In genomic region chr6:4379958-4380357, GRCh38 we compare ENCODE assay signal across 26 cellular contexts.
"Had no signal": no experiment of that assay in that cellular context is flagged by ENCODE, and none has a peak within 500 bp of the region (broad histone marks: within the 10 kb centered on the region; RNA-seq: fewer than 3 reads in every experiment).

No MANE protein-coding gene starts in this region.

- H3K4me3 ChIP-seq: colonic mucosa, esophagus squamous epithelium, gastrocnemius medialis, heart right ventricle, left lung, lower lobe of right lung, mucosa of descending colon had no signal

- FAIRE-seq: endometrium, islet of Langerhans had no signal

- H3K27me3 ChIP-seq: colonic mucosa, gastrocnemius medialis, heart right ventricle, left lung had no signal

- H3K4me3 Mint-ChIP-seq: dendritic cell treated with granulocyte-macrophage colony-stimulating factor and Interleukin-4, amounts not matched to agents 40 ng/mL and 50 ng/mL, for 4 days; mesothelial cell of epicardium; naive B cell; naive thymus-derived CD8-positive, alpha-beta T cell had no signal

- H3K36me3 ChIP-seq: colonic mucosa, esophagus squamous epithelium, gastrocnemius medialis, heart right ventricle, left lung, lower lobe of right lung had no signal

- H3K4me1 ChIP-seq: colonic mucosa, esophagus squamous epithelium, left lung, lower lobe of right lung had no signal

- H3K27ac ChIP-seq: colonic mucosa, epithelial cell of prostate, esophagus squamous epithelium, left lung, lower lobe of right lung had no signal

- H3K4me1 Mint-ChIP-seq: naive B cell had no signal

- H3K27ac Mint-ChIP-seq: dendritic cell treated with granulocyte-macrophage colony-stimulating factor and Interleukin-4, amounts not matched to agents 40 ng/mL and 50 ng/mL, for 4 days; mesothelial cell of epicardium; naive B cell; naive thymus-derived CD8-positive, alpha-beta T cell had no signal

- H3K9me3 ChIP-seq: colonic mucosa had no signal

- DNase-seq: colonic mucosa; cortex of kidney; effector memory CD4-positive, alpha-beta T cell; erythroblast; esophagus squamous epithelium; foreskin fibroblast; foreskin melanocyte; gastrocnemius medialis; glutamatergic neuron; head of caudate nucleus; heart right ventricle; hippocampal formation; left cardiac atrium; left lung; left ventricle myocardium superior; lower lobe of right lung; mesenchymal stem cell; mucosa of descending colon; naive B cell; naive thymus-derived CD8-positive, alpha-beta T cell had no signal

- ATAC-seq: esophagus mucosa; left lung; lower lobe of right lung; mucosa of descending colon; naive thymus-derived CD8-positive, alpha-beta T cell had no signal
